In the genomic region with DNA sequence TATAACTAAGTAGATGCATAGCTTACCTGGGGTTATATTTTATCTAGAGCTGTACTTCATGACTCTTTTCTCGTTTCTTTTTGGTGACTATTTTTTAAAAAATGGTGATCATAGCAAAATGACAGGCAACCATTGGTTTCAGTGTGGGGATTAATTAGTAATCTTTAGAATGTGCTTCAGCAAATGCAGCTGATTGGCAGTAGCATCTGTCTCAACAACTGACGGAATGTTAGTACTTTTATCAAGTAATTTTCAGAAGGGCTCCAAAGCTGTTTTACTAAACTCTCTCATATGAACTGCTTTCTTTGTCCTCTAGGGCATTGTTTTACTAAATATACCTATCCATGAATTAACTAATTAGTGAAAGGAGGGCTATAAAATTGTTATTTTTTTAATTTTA, we compare ENCODE assay signal across 16 cellular contexts.
DNase-seq lines count a peak whose midpoint lies in the region; ATAC-seq and TF ChIP-seq lines count a peak whose summit lies in the region.
"Had no signal": no experiment of that assay in that cellular context is flagged by ENCODE, and none has a peak within 500 bp of the region (broad histone marks: within the 10 kb centered on the region; RNA-seq: fewer than 3 reads in every experiment).

No MANE protein-coding gene starts in this region.

- H3K79me2 ChIP-seq in Karpas-422 (ENCODE audit: low read length) (peaks cover 93% of the 10 kb centered on the region), parathyroid adenoma (peaks cover 3% of the 10 kb centered on the region)

- TF ChIP-seq EP300 in suprapubic skin (IDR thresholded peaks at IDR 0.05): no peak

- DNase-seq in Karpas-422 (no peak), suprapubic skin (ENCODE audit: low spot score in 2 of 2) (no peak), NCI-H2029 treated with DMSO at 0.1 percent for 48 hours (lab: John Stamatoyannopoulos, UW) (no peak), NCI-H1092 (lab: John Stamatoyannopoulos, UW) (no peak)
- no peak for DNase-seq in natural killer cell treated with Interleukin-12 subunit alpha and Interleukin-12 subunit beta and Interleukin-15 and Interleukin-18, amount 100 ng/mL, for 72 hours (ENCODE audit: low spot score)
- DNase-seq: BE2C; CD4-positive, alpha-beta memory T cell; DMS79; GOT3 had no signal

- H2AFZ ChIP-seq in Karpas-422 (ENCODE audit: low read length): no peak overlapping the region
- no peak overlapping the region for H2AFZ ChIP-seq in parathyroid adenoma

- ATAC-seq in esophagus mucosa: no peak
- no peak for ATAC-seq in natural killer cell treated with Interleukin-12 subunit alpha and Interleukin-12 subunit beta and Interleukin-15 and Interleukin-18, amount 100 ng/mL, for 72 hours
- ATAC-seq: A549, GM12878 had no signal

- no peak for TF ChIP-seq POLR2A in suprapubic skin (IDR thresholded peaks at IDR 0.05)

- H3K9me3 ChIP-seq in Karpas-422 (ENCODE audit: low read length) (no peaks in the 10 kb centered on the region), parathyroid adenoma (ENCODE audit: control insufficient read depth, low read length) (no peaks in the 10 kb centered on the region), suprapubic skin (no peaks in the 10 kb centered on the region)
- H3K9me3 ChIP-seq: A549, BE2C, HAP-1 had no signal

- H3K4me2 ChIP-seq in Karpas-422 (ENCODE audit: low read depth, low read length, poor library complexity, severe bottlenecking) (no peak overlapping the region), parathyroid adenoma (ENCODE audit: low read length) (no peak overlapping the region)
- H3K4me2 ChIP-seq: A549 had no signal

- no peaks in the 10 kb centered on the region for H3K9me3 Mint-ChIP-seq in natural killer cell treated with Interleukin-12 subunit alpha and Interleukin-12 subunit beta and Interleukin-15 and Interleukin-18, amount 100 ng/mL, for 72 hours
- H3K9me3 Mint-ChIP-seq: CD4-positive, alpha-beta memory T cell had no signal

- H3K36me3 ChIP-seq in Karpas-422 (ENCODE audit: insufficient read depth, low read length) (peaks cover under 1% of the 10 kb centered on the region; the same call in 1 of the 2 replicates), parathyroid adenoma (ENCODE audit: control insufficient read depth, insufficient read depth, low read length) (no peaks in the 10 kb centered on the region), suprapubic skin (no peaks in the 10 kb centered on the region)
- H3K36me3 ChIP-seq: BE2C, HAP-1 had no signal

- H3K4me3 ChIP-seq in Karpas-422 (ENCODE audit: low read length) (no peak overlapping the region), parathyroid adenoma (ENCODE audit: low read depth, low read length) (no peak overlapping the region), suprapubic skin (no peak overlapping the region)
- H3K4me3 ChIP-seq: A549, GM12878, HAP-1 had no signal

- H3K27ac ChIP-seq in Karpas-422 (ENCODE audit: low read length): peak overlapping the region; percentile 78
- H3K27ac ChIP-seq in VCaP: peak overlapping the region; percentile 89
- peak overlapping the region; percentile 88 for H3K27ac ChIP-seq in parathyroid adenoma
- peak overlapping the region; percentile 31 for H3K27ac ChIP-seq in suprapubic skin
- H3K27ac ChIP-seq: A549, C4-2B had no signal

- H4K20me1 ChIP-seq in Karpas-422 (ENCODE audit: insufficient read depth, low read depth, low read length): no peaks in the 10 kb centered on the region

- H3K4me1 ChIP-seq in Karpas-422 (ENCODE audit: low read length): peaks cover 85% of the 10 kb centered on the region
- peaks cover 32% of the 10 kb centered on the region for H3K4me1 ChIP-seq in parathyroid adenoma
- peaks cover 25% of the 10 kb centered on the region for H3K4me1 ChIP-seq in suprapubic skin
- H3K4me1 ChIP-seq: A549, BE2C had no signal

- H3K27me3 Mint-ChIP-seq in natural killer cell treated with Interleukin-12 subunit alpha and Interleukin-12 subunit beta and Interleukin-15 and Interleukin-18, amount 100 ng/mL, for 72 hours: no peaks in the 10 kb centered on the region
- H3K27me3 Mint-ChIP-seq: CD4-positive, alpha-beta memory T cell had no signal

- no peaks in the 10 kb centered on the region for H3K9me2 ChIP-seq in Karpas-422 (replicated peaks; ENCODE audit: insufficient read depth, low read length)

- H3K27me3 ChIP-seq in Karpas-422 (ENCODE audit: low read length) (no peaks in the 10 kb centered on the region), parathyroid adenoma (ENCODE audit: control insufficient read depth, insufficient read depth, low read length) (no peaks in the 10 kb centered on the region), suprapubic skin (no peaks in the 10 kb centered on the region)
- H3K27me3 ChIP-seq: BE2C had no signal

- no peak overlapping the region for H3K9ac ChIP-seq in Karpas-422 (ENCODE audit: low read length)
- H3K9ac ChIP-seq in parathyroid adenoma: no peak overlapping the region

- H3K27ac Mint-ChIP-seq in natural killer cell treated with Interleukin-12 subunit alpha and Interleukin-12 subunit beta and Interleukin-15 and Interleukin-18, amount 100 ng/mL, for 72 hours: no peak overlapping the region

- H3K4me1 Mint-ChIP-seq in natural killer cell treated with Interleukin-12 subunit alpha and Interleukin-12 subunit beta and Interleukin-15 and Interleukin-18, amount 100 ng/mL, for 72 hours (ENCODE audit: low read depth in 2 of 2): peaks cover 6 to 18% of the 10 kb centered on the region in 2 donors
- H3K4me1 Mint-ChIP-seq: CD4-positive, alpha-beta memory T cell had no signal

- H3K4me3 Mint-ChIP-seq in natural killer cell treated with Interleukin-12 subunit alpha and Interleukin-12 subunit beta and Interleukin-15 and Interleukin-18, amount 100 ng/mL, for 72 hours: no peak overlapping the region
- H3K4me3 Mint-ChIP-seq: CD4-positive, alpha-beta memory T cell had no signal

- WGBS in suprapubic skin: 85% methylated on average over 2 of the region's 2 CpGs

- peaks cover 2% of the 10 kb centered on the region for H3K36me3 Mint-ChIP-seq in natural killer cell treated with Interleukin-12 subunit alpha and Interleukin-12 subunit beta and Interleukin-15 and Interleukin-18, amount 100 ng/mL, for 72 hours

- no peak for TF ChIP-seq CTCF in VCaP (conservative IDR thresholded peaks at IDR 0.05)
- no peak for TF ChIP-seq CTCF in parathyroid adenoma (IDR thresholded peaks at IDR 0.05)
- TF ChIP-seq CTCF in suprapubic skin (IDR thresholded peaks at IDR 0.05): no peak

Comparison
In these comparisons a context has a peak if more than half of its experiments do, and no peak if none do; other contexts are left out.
1. H3K27ac ChIP-seq: peak in every context shown above with its lines; median percentile 89 in VCaP; 88 in parathyroid adenoma; 78 in Karpas-422; 31 in suprapubic skin.